In genomic region chr3:145522893-145523651, GRCh38 we compare ENCODE assay signal across 1 cellular context.
TF ChIP-seq lines count a peak whose summit lies in the region.

No MANE protein-coding gene starts in this region.

TF ChIP-seq in HepG2, 621 proteins besides CTCF, POLR2A, EP300 and RAD21 (continued from another document):
- TF ChIP-seq AKNA (CRISPR knock-in tag; IDR thresholded peaks at IDR 0.05; ENCODE audit: borderline replicate concordance) (no peak), ZNF224 (CRISPR knock-in tag; IDR thresholded peaks at IDR 0.05) (no peak), ZMYM4 (CRISPR knock-in tag; IDR thresholded peaks at IDR 0.05) (no peak), ATF4 (CRISPR knock-in tag; IDR thresholded peaks at IDR 0.05) (no peak), DBP (CRISPR knock-in tag; IDR thresholded peaks at IDR 0.05; ENCODE audit: not compliant biosample characterization) (no peak), SIX4 (CRISPR knock-in tag; IDR thresholded peaks at IDR 0.05) (no peak), ZNF512B (CRISPR knock-in tag; IDR thresholded peaks at IDR 0.05; ENCODE audit: borderline replicate concordance) (no peak), MTA3 (CRISPR knock-in tag; IDR thresholded peaks at IDR 0.05) (no peak)
